ENCODE assay signal across 24 cellular contexts in genomic region chr15:59484399-59484798, GRCh38. TPM values are rescaled to one million over a fixed set of nuclear protein-coding genes. Genes with fewer than 3 reads are reported as not detected.
DNase-seq lines count a peak whose midpoint lies in the region; ATAC-seq, FAIRE-seq and TF ChIP-seq lines count a peak whose summit lies in the region.
"Had no signal": no experiment of that assay in that cellular context is flagged by ENCODE, and none has a peak within 500 bp of the region (broad histone marks: within the 10 kb centered on the region; RNA-seq: fewer than 3 reads in every experiment).

No MANE protein-coding gene starts in this region.

- ATAC-seq in T-helper 17 cell: no peak
- peak; percentile 23 to 94 (median 76) for ATAC-seq in heart right ventricle
- no peak for ATAC-seq in stimulated activated memory B cell treated with anti-CD40 and anti-IgM and Interleukin-4, amounts not matched to agents 10 μg/mL and 1 μg/mL and 100 μg/mL, for 72 hours
- no peak for ATAC-seq in sciatic nerve
- ATAC-seq in GM18498 (IDR thresholded peaks at IDR 0.05; ENCODE audit: unreplicated experiment): no peak
- ATAC-seq: GM23338, HCT116 had no signal

- no peak overlapping the region for H3K27ac ChIP-seq in heart right ventricle

- no peak for TF ChIP-seq POLR2A in GM12892 (IDR thresholded peaks at IDR 0.05; ENCODE audit: low read depth, low read length)

- H3K36me3 Mint-ChIP-seq in T-helper 17 cell (ENCODE audit: low read depth): peaks cover 7% of the 10 kb centered on the region
- peaks cover 8% of the 10 kb centered on the region for H3K36me3 Mint-ChIP-seq in stimulated activated memory B cell treated with anti-CD40 and anti-IgM and Interleukin-4, amounts not matched to agents 10 μg/mL and 1 μg/mL and 100 μg/mL, for 72 hours
- H3K36me3 Mint-ChIP-seq: CD4-positive, CD25-positive, alpha-beta regulatory T cell; CD8-positive, alpha-beta memory T cell had no signal

- no peak for TF ChIP-seq CTCF in heart right ventricle (IDR thresholded peaks at IDR 0.05)

- H3K9me3 ChIP-seq in T-helper 17 cell (ENCODE audit: control insufficient read depth, low read length, poor library complexity, severe bottlenecking) (no peaks in the 10 kb centered on the region), heart right ventricle (peaks cover 0 to 22% (median 1%) of the 10 kb centered on the region in 11 donors)
- H3K9me3 ChIP-seq: BE2C had no signal

- H3K27me3 ChIP-seq in heart right ventricle: no peaks in the 10 kb centered on the region

- no peaks in the 10 kb centered on the region for H3K36me3 ChIP-seq in heart right ventricle
- H3K36me3 ChIP-seq: BE2C had no signal

- no peaks in the 10 kb centered on the region for H3K9me3 Mint-ChIP-seq in stimulated activated memory B cell treated with anti-CD40 and anti-IgM and Interleukin-4, amounts not matched to agents 10 μg/mL and 1 μg/mL and 100 μg/mL, for 72 hours

- H3K4me1 Mint-ChIP-seq in T-helper 17 cell: no peaks in the 10 kb centered on the region
- peaks cover 9% of the 10 kb centered on the region for H3K4me1 Mint-ChIP-seq in stimulated activated memory B cell treated with anti-CD40 and anti-IgM and Interleukin-4, amounts not matched to agents 10 μg/mL and 1 μg/mL and 100 μg/mL, for 72 hours
- H3K4me1 Mint-ChIP-seq: CD4-positive, CD25-positive, alpha-beta regulatory T cell had no signal

- H3K27ac Mint-ChIP-seq in T-helper 17 cell: no peak overlapping the region
- peak overlapping the region; percentile 38 for H3K27ac Mint-ChIP-seq in stimulated activated memory B cell treated with anti-CD40 and anti-IgM and Interleukin-4, amounts not matched to agents 10 μg/mL and 1 μg/mL and 100 μg/mL, for 72 hours
- H3K27ac Mint-ChIP-seq: CD4-positive, CD25-positive, alpha-beta regulatory T cell; CD8-positive, alpha-beta memory T cell; GM23338; HFFc6 had no signal

- no peak for DNase-seq in GM12892 (ENCODE audit: insufficient read length)
- DNase-seq in T-helper 17 cell: no peak
- DNase-seq in heart right ventricle: peak in 1 of 2 donors; percentile 11
- no peak for DNase-seq in sciatic nerve (ENCODE audit: low spot score)
- no peak for DNase-seq in NCI-H748 treated with DMSO at 0.1 percent for 48 hours (lab: John Stamatoyannopoulos, UW)
- DNase-seq: ACHN; BE2C; C1 segment of cervical spinal cord; CD4-positive, CD25-positive, alpha-beta regulatory T cell; CD8-positive, alpha-beta memory T cell; COR-L47; DMS 273 treated with DMSO at 0.1 percent for 48 hours; DMS53; DND-41; H7; HFFc6; IMR-90 had no signal

- H3K4me3 ChIP-seq in heart right ventricle: no peak overlapping the region
- H3K4me3 ChIP-seq: GM23338 had no signal

- 57% methylated on average over 4 of the region's 4 CpGs for WGBS in heart right ventricle, 2 donors

- peak; percentile 67 for FAIRE-seq in GM12892 (lab: Jason Lieb, UNC)
- FAIRE-seq: A204.1, G401.6, HTR-8/SVneo had no signal

- intact Hi-C loops in heart right ventricle (cut with DNase I) (loop anchor here in 3 of 10 donors (10.0 kb wide), 2 partner anchors 110 to 240 kb away; partner anchors contain the start of gene MYO1E (in 3 of the 3)), sciatic nerve (cut with DNase I) (no loop called here)

- peak overlapping the region; percentile 31 for H3K4me3 Mint-ChIP-seq in T-helper 17 cell
- H3K4me3 Mint-ChIP-seq in stimulated activated memory B cell treated with anti-CD40 and anti-IgM and Interleukin-4, amounts not matched to agents 10 μg/mL and 1 μg/mL and 100 μg/mL, for 72 hours: no peak overlapping the region
- H3K4me3 Mint-ChIP-seq: CD4-positive, CD25-positive, alpha-beta regulatory T cell; CD8-positive, alpha-beta memory T cell; GM23338; HFFc6 had no signal

- peaks cover 0 to 10% (median 0%) of the 10 kb centered on the region in 9 donors for H3K4me1 ChIP-seq in heart right ventricle
- H3K4me1 ChIP-seq: BE2C had no signal

- H3K27me3 Mint-ChIP-seq in T-helper 17 cell: peaks cover 52% of the 10 kb centered on the region
- H3K27me3 Mint-ChIP-seq in stimulated activated memory B cell treated with anti-CD40 and anti-IgM and Interleukin-4, amounts not matched to agents 10 μg/mL and 1 μg/mL and 100 μg/mL, for 72 hours: no peaks in the 10 kb centered on the region

RNA-seq across cellular contexts. Expression of gene FAM81A, which starts 46.4 kb away (rescaled TPM):
- polyA plus RNA-seq in GM12892 (2012; ENCODE audit: missing spikeins): 18.4 TPM
- not detected for total RNA-seq in T-helper 17 cell
- 10 to 100 TPM in 2 of 10 donors, 1 to 10 TPM in 8; 2.5 to 10.1 (median 4.2) TPM for total RNA-seq in heart right ventricle
- polyA plus RNA-seq in heart right ventricle: 1 to 10 TPM; 1.3 to 3.2 TPM
- total RNA-seq in sciatic nerve: 18.2 TPM
- total RNA-seq: CD4-positive, CD25-positive, alpha-beta regulatory T cell; HFFc6; IMR-90 had no signal
- polyA plus RNA-seq: CD4-positive, CD25-positive, alpha-beta regulatory T cell; CD8-positive, alpha-beta memory T cell; IMR-90 had no signal

Comparison
In these comparisons a context has a peak if more than half of its experiments do, and no peak if none do; other contexts are left out.
1. ATAC-seq: peak in heart right ventricle (8 of 8); none in T-helper 17 cell (single experiment), stimulated activated memory B cell treated with anti-CD40 and anti-IgM and Interleukin-4, amounts not matched to agents 10 μg/mL and 1 μg/mL and 100 μg/mL, for 72 hours (single experiment), sciatic nerve (single experiment) and GM18498 (single experiment).